Comparison of ENCODE assay signal across 18 cellular contexts in the genomic region with DNA sequence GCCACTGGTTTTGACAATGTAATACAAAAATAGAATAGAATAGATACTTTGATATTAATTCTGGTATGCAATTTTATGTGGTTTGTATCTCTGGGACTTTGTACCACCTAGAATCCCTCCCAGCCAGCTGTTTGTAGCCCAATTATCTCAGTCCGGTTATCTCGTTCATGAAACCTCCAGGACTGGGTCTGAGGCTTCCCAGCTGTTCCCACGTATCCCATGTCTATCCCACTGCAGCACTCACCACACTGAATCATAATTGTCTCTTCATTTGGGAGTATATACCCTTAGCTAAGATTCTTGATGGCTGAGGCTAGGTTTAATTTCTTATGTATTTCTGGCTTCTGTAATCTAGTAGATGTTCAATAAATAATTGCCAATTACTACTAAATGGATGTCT.
"Had no signal": no experiment of that assay in that cellular context is flagged by ENCODE, and none has a peak within 500 bp of the region (broad histone marks: within the 10 kb centered on the region; RNA-seq: fewer than 3 reads in every experiment).

No MANE protein-coding gene starts in this region.

- H3K9me3 ChIP-seq: SK-N-SH had no signal

- DNase-seq: Karpas-422, KG1, MM.1S, NCI-H1092 treated with DMSO at 0.1 percent for 48 hours, NCI-H1436 treated with DMSO at 0.1 percent for 48 hours, NCI-H1694, NCI-H187 treated with DMSO at 0.1 percent for 48 hours, NCI-H2029 treated with DMSO at 0.1 percent for 48 hours, NCI-H226, NCI-H446, NCI-H510A, NCI-H524 treated with DMSO at 0.1 percent for 48 hours, NCI-H69, NCI-H774, Right ventricle myocardium superior, RPMI8226, SIG-M5, SK-N-SH had no signal
